8 cellular contexts compared by ENCODE assay signal in genomic region chr19:29211562-29212416, GRCh38. TPM values are rescaled to one million over a fixed set of nuclear protein-coding genes. Genes with fewer than 3 reads are reported as not detected.
A peak's percentile ranks its signal among the peaks of the same experiment; 100 is the strongest.
DNase-seq lines count a peak whose midpoint lies in the region; ATAC-seq and TF ChIP-seq lines count a peak whose summit lies in the region.

No MANE protein-coding gene starts in this region.

- H3K36me3 Mint-ChIP-seq in activated T-helper 17 cell treated with anti-CD3 and anti-CD28 coated beads, Interleukin-2, amount 50 U/mL, for 72 hours (ENCODE audit: low read depth), result peaks cover 52% of the 10 kb centered on the region

- no peak for ATAC-seq in activated T-helper 17 cell treated with anti-CD3 and anti-CD28 coated beads, Interleukin-2, amount 50 U/mL, for 72 hours (replicated peaks)
- ATAC-seq in right cardiac atrium (peak in 1 of 2 donors; percentile 13), GM18519 (IDR thresholded peaks at IDR 0.05; ENCODE audit: low FRiP score, unreplicated experiment) (no peak)

- WGBS in right cardiac atrium, result 31% methylated on average over 18 of the region's 18 CpGs

- peak overlapping the region; percentile 99 for H3K4me3 Mint-ChIP-seq in activated T-helper 17 cell treated with anti-CD3 and anti-CD28 coated beads, Interleukin-2, amount 50 U/mL, for 72 hours

- H3K9me3 ChIP-seq in right cardiac atrium (ENCODE audit: control insufficient read depth, low read length) (no peaks in the 10 kb centered on the region), skeletal muscle tissue (ENCODE audit: control insufficient read depth in 3 of 3, low read length in 3 of 3) (no peaks in the 10 kb centered on the region)

- peaks cover 35% of the 10 kb centered on the region for H3K4me1 Mint-ChIP-seq in activated T-helper 17 cell treated with anti-CD3 and anti-CD28 coated beads, Interleukin-2, amount 50 U/mL, for 72 hours

- peaks cover 4% of the 10 kb centered on the region for H3K9me3 Mint-ChIP-seq in activated T-helper 17 cell treated with anti-CD3 and anti-CD28 coated beads, Interleukin-2, amount 50 U/mL, for 72 hours

- TF ChIP-seq CTCF in HFF-Myc (IDR thresholded peaks at IDR 0.05; ENCODE audit: low read depth, low read length, missing control alignments), result no peak

- no peaks in the 10 kb centered on the region for H3K27me3 Mint-ChIP-seq in activated T-helper 17 cell treated with anti-CD3 and anti-CD28 coated beads, Interleukin-2, amount 50 U/mL, for 72 hours

- H3K4me3 ChIP-seq in HFF-Myc (replicated peaks; ENCODE audit: low read depth, low read length), result peak overlapping the region; percentile 87
- peak overlapping the region; percentile 85 for H3K4me3 ChIP-seq in right cardiac atrium (ENCODE audit: low read length)
- peak overlapping the region; percentile 78 to 96 (median 91) for H3K4me3 ChIP-seq in skeletal muscle tissue (ENCODE audit: low read length in 3 of 3)

- H3K27ac Mint-ChIP-seq in activated T-helper 17 cell treated with anti-CD3 and anti-CD28 coated beads, Interleukin-2, amount 50 U/mL, for 72 hours, result peak overlapping the region; percentile 98

- peaks cover under 1 to 5% (median under 1%) of the 10 kb centered on the region in 3 donors for H3K36me3 ChIP-seq in skeletal muscle tissue (ENCODE audit: control insufficient read depth in 3 of 3, insufficient read depth in 3 of 3, low read length in 3 of 3)

- peak overlapping the region; percentile 79 for H3K27ac ChIP-seq in right cardiac atrium (ENCODE audit: low read length)
- H3K27ac ChIP-seq in skeletal muscle tissue (ENCODE audit: low read depth, low read length), result peak overlapping the region; percentile 93

- peak overlapping the region; percentile 93 to 98 (median 96) for H3K9ac ChIP-seq in skeletal muscle tissue (ENCODE audit: low read depth in 1 of 3, low read length in 3 of 3)

- H3K4me1 ChIP-seq in right cardiac atrium (ENCODE audit: control insufficient read depth, insufficient read depth, low read length) (no peaks in the 10 kb centered on the region), skeletal muscle tissue (ENCODE audit: control insufficient read depth in 3 of 3, insufficient read depth in 3 of 3, low read length in 3 of 3) (peaks cover 15 to 27% (median 24%) of the 10 kb centered on the region in 3 donors)

- H3K27me3 ChIP-seq in right cardiac atrium (ENCODE audit: control insufficient read depth, insufficient read depth) (no peaks in the 10 kb centered on the region), skeletal muscle tissue (ENCODE audit: control insufficient read depth in 3 of 3, insufficient read depth in 3 of 3, low read length in 3 of 3) (no peaks in the 10 kb centered on the region)

- intact Hi-C loops in right cardiac atrium (cut with DNase I), result no loop called here

- DNase-seq in AG08396 (ENCODE audit: low spot score) (peak; percentile 31), HFF-Myc (ENCODE audit: extremely low read depth, low read depth) (no peak), right cardiac atrium (no peak), mesenteric fat pad (ENCODE audit: low spot score) (no peak), NCI-H446 (lab: John Stamatoyannopoulos, UW) (no peak)

RNA-seq across cellular contexts. Expression of gene UQCRFS1, which starts 1.2 kb away (rescaled TPM):
- total RNA-seq in activated T-helper 17 cell treated with anti-CD3 and anti-CD28 coated beads, Interleukin-2, amount 50 U/mL, for 72 hours, result 10 to 100 TPM; 23.1 to 44.2 TPM
- total RNA-seq in right cardiac atrium (100 to 1,000 TPM; 107 to 131 (median 123) TPM), skeletal muscle tissue (48.5 TPM), mesenteric fat pad (36.7 TPM)
- 143 TPM for polyA plus RNA-seq in right cardiac atrium
